In the genomic region with DNA sequence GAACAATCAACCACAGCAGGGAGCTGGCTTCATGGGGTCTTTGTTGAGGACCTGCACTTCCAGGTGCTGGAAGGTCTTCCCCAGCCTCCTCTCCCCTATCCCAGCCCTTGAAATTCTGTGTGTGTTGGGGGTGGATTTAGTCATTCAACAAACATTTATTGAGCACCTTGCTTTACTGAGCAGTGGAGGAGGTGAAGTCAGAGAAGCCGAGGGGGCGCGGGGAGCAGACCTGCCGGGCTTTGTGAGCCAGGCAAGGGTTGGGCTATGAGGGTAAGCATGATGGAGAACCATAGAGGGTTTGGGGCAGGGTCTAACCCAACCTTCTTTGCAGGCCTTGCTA, we compare ENCODE assay signal across 14 cellular contexts. TPM values are rescaled to one million over a fixed set of nuclear protein-coding genes. Genes with fewer than 3 reads are reported as not detected.
DNase-seq lines count a peak whose midpoint lies in the region; ATAC-seq and TF ChIP-seq lines count a peak whose summit lies in the region.
"Had no signal": no experiment of that assay in that cellular context is flagged by ENCODE, and none has a peak within 500 bp of the region (broad histone marks: within the 10 kb centered on the region; RNA-seq: fewer than 3 reads in every experiment).

No MANE protein-coding gene starts in this region.

- no peaks in the 10 kb centered on the region for H3K36me3 Mint-ChIP-seq in natural killer cell
- H3K36me3 Mint-ChIP-seq in natural killer cell treated with Interleukin-12 subunit alpha and Interleukin-12 subunit beta and Interleukin-15 and Interleukin-18, amount 100 ng/mL, for 72 hours, result no peaks in the 10 kb centered on the region
- H3K36me3 Mint-ChIP-seq: neural progenitor cell; stimulated activated memory B cell treated with anti-CD40 and anti-IgM and Interleukin-4, amounts not matched to agents 10 μg/mL and 1 μg/mL and 100 μg/mL, for 72 hours had no signal

- H3K9me3 ChIP-seq in Panc1 (ENCODE audit: control insufficient read depth, insufficient read depth, low read depth, low read length) (no peaks in the 10 kb centered on the region), thoracic aorta (no peaks in the 10 kb centered on the region)
- H3K9me3 ChIP-seq: sigmoid colon had no signal

- peaks cover 0 to 5% of the 10 kb centered on the region in 2 donors for H3K4me1 Mint-ChIP-seq in natural killer cell
- peaks cover 0 to under 1% of the 10 kb centered on the region in 2 donors for H3K4me1 Mint-ChIP-seq in natural killer cell treated with Interleukin-12 subunit alpha and Interleukin-12 subunit beta and Interleukin-15 and Interleukin-18, amount 100 ng/mL, for 72 hours (ENCODE audit: low read depth in 2 of 2)

- TF ChIP-seq CTCF in natural killer cell (IDR thresholded peaks at IDR 0.05), result peak; percentile 55
- no peak for TF ChIP-seq CTCF in Panc1 (IDR thresholded peaks at IDR 0.05)
- no peak for TF ChIP-seq CTCF in foreskin keratinocyte (conservative IDR thresholded peaks at IDR 0.05)
- peak; percentile 5 for TF ChIP-seq CTCF in thoracic aorta (IDR thresholded peaks at IDR 0.05)

- intact Hi-C loops in natural killer cell (cut with micrococcal nuclease) (no loop called here), Panc1 (cut with micrococcal nuclease; ENCODE audit: unreplicated experiment) (no loop called here)

- H3K4me1 ChIP-seq in Panc1 (ENCODE audit: control insufficient read depth, insufficient read depth, low read length) (peaks cover 15% of the 10 kb centered on the region), foreskin keratinocyte (peaks cover 9% of the 10 kb centered on the region), thoracic aorta (ENCODE audit: control insufficient read depth in 1 of 2, low read depth in 2 of 2) (peaks cover 0 to 11% of the 10 kb centered on the region in 2 donors)

- H3K36me3 ChIP-seq in Panc1 (ENCODE audit: control insufficient read depth, insufficient read depth, low read length) (no peaks in the 10 kb centered on the region), thoracic aorta (no peaks in the 10 kb centered on the region)
- H3K36me3 ChIP-seq: neural progenitor cell, sigmoid colon had no signal

- in situ Hi-C loops in Panc1 (cut with HindIII; ENCODE audit: low pct_unique_long_range_greater_than_20kb, low sequenced_read_pairs), result no loop called here

- POLR2A ChIA-PET in Panc1 (lab: Charles Lee), result interaction anchor here (0.8 kb wide), 1 partner anchor 61 kb away, joined by 9 read pairs; the partner anchor contains the start of gene UBE2S

- no peak for DNase-seq in natural killer cell
- no peak for DNase-seq in natural killer cell treated with Interleukin-12 subunit alpha and Interleukin-12 subunit beta and Interleukin-15 and Interleukin-18, amount 100 ng/mL, for 72 hours (ENCODE audit: low spot score)
- DNase-seq in Panc1 (ENCODE audit: low read depth, low spot score), result no peak
- no peak for DNase-seq in foreskin keratinocyte
- DNase-seq in thoracic aorta (ENCODE audit: low spot score), result no peak
- no peak for DNase-seq in hippocampal formation (lab: John Stamatoyannopoulos, UW)
- no peak for DNase-seq in NK-92 (lab: John Stamatoyannopoulos, UW; ENCODE audit: unreplicated experiment)

- H3K27ac ChIP-seq in Panc1 (ENCODE audit: low read length) (0 out of 2 replicates have a peak overlapping the region, but pooled peaks have one; percentile 48), foreskin keratinocyte (no peak overlapping the region), thoracic aorta (no peak overlapping the region)
- H3K27ac ChIP-seq: neural progenitor cell had no signal

- CTCF ChIA-PET in Panc1 (lab: Charles Lee), result interaction anchor here (1.4 to 2.8 kb wide), 6 partner anchors 9 to 165 kb away, joined by 3 to 31 read pairs (median 5); partner anchors contain the start of gene ZNF628

- ATAC-seq in natural killer cell, result no peak
- ATAC-seq in natural killer cell treated with Interleukin-12 subunit alpha and Interleukin-12 subunit beta and Interleukin-15 and Interleukin-18, amount 100 ng/mL, for 72 hours, result no peak
- ATAC-seq in Panc1, result peak; percentile 48
- peak; percentile 13 for ATAC-seq in foreskin keratinocyte
- no peak for ATAC-seq in thoracic aorta (ENCODE audit: insufficient number of reproducible peaks, low FRiP score, low read depth)
- no peak for ATAC-seq in HG03159 (IDR thresholded peaks at IDR 0.05; ENCODE audit: unreplicated experiment)

- no peak overlapping the region for H3K27ac Mint-ChIP-seq in natural killer cell
- no peak overlapping the region for H3K27ac Mint-ChIP-seq in natural killer cell treated with Interleukin-12 subunit alpha and Interleukin-12 subunit beta and Interleukin-15 and Interleukin-18, amount 100 ng/mL, for 72 hours
- H3K27ac Mint-ChIP-seq: neural progenitor cell; stimulated activated memory B cell treated with anti-CD40 and anti-IgM and Interleukin-4, amounts not matched to agents 10 μg/mL and 1 μg/mL and 100 μg/mL, for 72 hours had no signal

- no peak overlapping the region for H3K4me3 Mint-ChIP-seq in natural killer cell
- no peak overlapping the region for H3K4me3 Mint-ChIP-seq in natural killer cell treated with Interleukin-12 subunit alpha and Interleukin-12 subunit beta and Interleukin-15 and Interleukin-18, amount 100 ng/mL, for 72 hours
- H3K4me3 Mint-ChIP-seq: neural progenitor cell; stimulated activated memory B cell treated with anti-CD40 and anti-IgM and Interleukin-4, amounts not matched to agents 10 μg/mL and 1 μg/mL and 100 μg/mL, for 72 hours had no signal

- H3K27me3 ChIP-seq in Panc1 (ENCODE audit: control insufficient read depth, insufficient read depth, low read length) (no peaks in the 10 kb centered on the region), foreskin keratinocyte (no peaks in the 10 kb centered on the region), thoracic aorta (replicated peaks; ENCODE audit: insufficient read depth) (no peaks in the 10 kb centered on the region)
- H3K27me3 ChIP-seq: neural progenitor cell, sigmoid colon had no signal

- no peaks in the 10 kb centered on the region for H3K9me3 Mint-ChIP-seq in natural killer cell
- H3K9me3 Mint-ChIP-seq in natural killer cell treated with Interleukin-12 subunit alpha and Interleukin-12 subunit beta and Interleukin-15 and Interleukin-18, amount 100 ng/mL, for 72 hours, result no peaks in the 10 kb centered on the region
- H3K9me3 Mint-ChIP-seq: neural progenitor cell; stimulated activated memory B cell treated with anti-CD40 and anti-IgM and Interleukin-4, amounts not matched to agents 10 μg/mL and 1 μg/mL and 100 μg/mL, for 72 hours had no signal

- BruUV-seq in Panc1 (replicated peaks; lab: Mats Ljungman, UMichigan), result no TSS peak

- peaks cover 0 to 2% of the 10 kb centered on the region in 2 donors for H3K27me3 Mint-ChIP-seq in natural killer cell (ENCODE audit: low read depth in 2 of 2)
- H3K27me3 Mint-ChIP-seq in natural killer cell treated with Interleukin-12 subunit alpha and Interleukin-12 subunit beta and Interleukin-15 and Interleukin-18, amount 100 ng/mL, for 72 hours, result no peaks in the 10 kb centered on the region
- H3K27me3 Mint-ChIP-seq: stimulated activated memory B cell treated with anti-CD40 and anti-IgM and Interleukin-4, amounts not matched to agents 10 μg/mL and 1 μg/mL and 100 μg/mL, for 72 hours had no signal

- peak overlapping the region in 1 of 2 experiments; percentile 33; a peak in 1 of 4 replicates for H3K4me3 ChIP-seq in Panc1 (ENCODE audit: low read depth in 2 of 2, low read length in 2 of 2)
- H3K4me3 ChIP-seq in thoracic aorta, result no peak overlapping the region
- H3K4me3 ChIP-seq: lung, neural progenitor cell, sigmoid colon had no signal

RNA-seq across cellular contexts. Expression of gene C19orf85, which starts 3.5 kb away (rescaled TPM):
- total RNA-seq in natural killer cell, result not detected
- not detected for total RNA-seq in natural killer cell treated with Interleukin-12 subunit alpha and Interleukin-12 subunit beta and Interleukin-15 and Interleukin-18, amount 100 ng/mL, for 72 hours
- not detected for total RNA-seq in Panc1 (2021; ENCODE audit: unreplicated experiment)
- not detected for polyA plus RNA-seq in Panc1 (2012; ENCODE audit: insufficient read length)
- total RNA-seq in foreskin keratinocyte, result not detected in 2 replicates
- not detected in 2 replicates for polyA plus RNA-seq in foreskin keratinocyte
- not detected for total RNA-seq in thoracic aorta
- total RNA-seq: fibroblast of villous mesenchyme, lung, sigmoid colon, ureter had no signal
- polyA plus RNA-seq: lung had no signal

RNA-seq across cellular contexts. Expression of gene ISOC2, which starts 6.6 kb away (rescaled TPM):
- total RNA-seq in natural killer cell (10 to 100 TPM in 1 of 3 donors, 1 to 10 TPM in 2; 7.2 to 12.4 (median 9.5) TPM), Panc1 (2021; ENCODE audit: unreplicated experiment) (150 TPM), foreskin keratinocyte (58.2 and 59.0 TPM in 2 replicates), thoracic aorta (10 to 100 TPM; 18.8 to 27.4 TPM)
- 10 to 100 TPM; 25.6 to 45.1 TPM for total RNA-seq in natural killer cell treated with Interleukin-12 subunit alpha and Interleukin-12 subunit beta and Interleukin-15 and Interleukin-18, amount 100 ng/mL, for 72 hours
- polyA plus RNA-seq in Panc1 (2012; ENCODE audit: insufficient read length), result 195 TPM
- 76.4 and 81.3 TPM in 2 replicates for polyA plus RNA-seq in foreskin keratinocyte

RNA-seq across cellular contexts. Expression of gene ZNF628, which starts 8.4 kb away (rescaled TPM):
- total RNA-seq in natural killer cell (10 to 100 TPM; 20.8 to 28.7 (median 24.1) TPM), Panc1 (2021; ENCODE audit: unreplicated experiment) (21.7 TPM), foreskin keratinocyte (3.9 and 4.4 TPM in 2 replicates), thoracic aorta (1 to 10 TPM; 3.5 to 7.2 TPM)
- total RNA-seq in natural killer cell treated with Interleukin-12 subunit alpha and Interleukin-12 subunit beta and Interleukin-15 and Interleukin-18, amount 100 ng/mL, for 72 hours, result 10 to 100 TPM in 1 of 2 donors, 1 to 10 TPM in 1; 8.0 to 12.3 TPM
- 20.0 TPM for polyA plus RNA-seq in Panc1 (2012; ENCODE audit: insufficient read length)
- 3.5 and 4.8 TPM in 2 replicates for polyA plus RNA-seq in foreskin keratinocyte

RNA-seq across cellular contexts. Expression of gene NAT14, which starts 17.0 kb away (rescaled TPM):
- total RNA-seq in natural killer cell (10 to 100 TPM in 1 of 3 donors, 1 to 10 TPM in 2; 8.7 to 12.5 (median 8.8) TPM), Panc1 (2021; ENCODE audit: unreplicated experiment) (93.1 TPM), foreskin keratinocyte (20.7 and 22.4 TPM in 2 replicates), thoracic aorta (1 to 10 TPM; 3.4 to 3.8 TPM)
- total RNA-seq in natural killer cell treated with Interleukin-12 subunit alpha and Interleukin-12 subunit beta and Interleukin-15 and Interleukin-18, amount 100 ng/mL, for 72 hours, result 10 to 100 TPM in 1 of 2 donors, 1 to 10 TPM in 1; 6.1 to 14.0 TPM
- 138 TPM for polyA plus RNA-seq in Panc1 (2012; ENCODE audit: insufficient read length)
- 31.1 and 33.2 TPM in 2 replicates for polyA plus RNA-seq in foreskin keratinocyte

RNA-seq across cellular contexts. Expression of gene SSC5D, which starts 20.2 kb away (rescaled TPM):
- total RNA-seq in natural killer cell, result under 1 TPM; 0.11 to 0.68 (median 0.58) TPM
- total RNA-seq in natural killer cell treated with Interleukin-12 subunit alpha and Interleukin-12 subunit beta and Interleukin-15 and Interleukin-18, amount 100 ng/mL, for 72 hours, result under 1 TPM in 1 of 2 donors, not detected in 1; 0.50 TPM
- total RNA-seq in Panc1 (2021; ENCODE audit: unreplicated experiment), result 13.0 TPM
- polyA plus RNA-seq in Panc1 (2012; ENCODE audit: insufficient read length), result 12.3 TPM
- not detected in 2 replicates for total RNA-seq in foreskin keratinocyte
- 0.01 TPM in 1 of 2 replicates, not detected in the other for polyA plus RNA-seq in foreskin keratinocyte
- total RNA-seq in thoracic aorta, result 10 to 100 TPM in 1 of 2 donors, 1 to 10 TPM in 1; 4.3 to 58.3 TPM

Comparison
In these comparisons a context has a peak if more than half of its experiments do, and no peak if none do; other contexts are left out.
1. ATAC-seq: peak in Panc1 (single experiment) and foreskin keratinocyte (single experiment); none in natural killer cell (0 of 3), natural killer cell treated with Interleukin-12 subunit alpha and Interleukin-12 subunit beta and Interleukin-15 and Interleukin-18, amount 100 ng/mL, for 72 hours (0 of 2), thoracic aorta (single experiment) and HG03159 (single experiment).
2. CTCF ChIP-seq: peak in natural killer cell (single experiment) and thoracic aorta (single experiment); none in Panc1 (single experiment) and foreskin keratinocyte (single experiment).